34 cellular contexts compared by ENCODE assay signal in genomic region chr19:31693870-31694269, GRCh38.
"Had no signal": no experiment of that assay in that cellular context is flagged by ENCODE, and none has a peak within 500 bp of the region (broad histone marks: within the 10 kb centered on the region; RNA-seq: fewer than 3 reads in every experiment).

No MANE protein-coding gene starts in this region.

- H3K9me3 ChIP-seq: adrenal gland, body of pancreas, gastrocnemius medialis had no signal

- H3K36me3 ChIP-seq: adrenal gland, gastrocnemius medialis, WERI-Rb-1 had no signal

- H3K4me3 Mint-ChIP-seq: activated B cell treated with CpG ODN at 0.5 μM for 24 hours; activated CD4-positive, alpha-beta memory T cell treated with anti-CD3 and anti-CD28 coated beads for 36 hours; activated CD4-positive, alpha-beta T cell treated with anti-CD3 and anti-CD28 coated beads, Interleukin-2, amount 10 ng/mL, durations not matched to agents 24 days and 14 days; activated CD8-positive, alpha-beta memory T cell treated with anti-CD3 and anti-CD28 coated beads, Interleukin-2, amount 10 ng/mL, durations not matched to agents 7 days and 5 days; activated CD8-positive, alpha-beta T cell treated with anti-CD3 and anti-CD28 coated beads, Interleukin-2, amount 10 ng/mL, durations not matched to agents 7 days and 5 days; activated naive CD4-positive, alpha-beta T cell treated with anti-CD3 and anti-CD28 coated beads for 36 hours; activated naive CD4-positive, alpha-beta T cell treated with anti-CD3 and anti-CD28 coated beads, Interleukin-2, amount 50 U/mL, for 24 hours; activated naive CD8-positive, alpha-beta T cell treated with anti-CD3 and anti-CD28 coated beads for 36 hours; activated naive CD8-positive, alpha-beta T cell treated with anti-CD3 and anti-CD28 coated beads, Interleukin-2, amount 50 U/mL, for 24 hours; activated T-helper 1 cell treated with anti-CD3 and anti-CD28 coated beads, Interleukin-12 subunit alpha, Interleukin-12 subunit beta, Interleukin-2, Interleukin-4 antibody, amounts not matched to agents 30 ng/mL and 10 ng/mL and 1 ng/mL, durations not matched to agents 14 hours and 24 hours and 36 hours; effector memory CD8-positive, alpha-beta T cell; T-cell; T-helper 1 cell treated with Interleukin-12 subunit alpha and Interleukin-12 subunit beta and Interleukin-4 antibody, amounts not matched to agents 30 μg/mL and 1 μg/mL, for 36 hours; T-helper 2 cell treated with Interferon-gamma antibody and Interleukin-4, amounts not matched to agents 5 μg/mL and 100 μg/mL, for 36 hours had no signal

- H3K9me3 Mint-ChIP-seq: activated CD4-positive, alpha-beta memory T cell treated with anti-CD3 and anti-CD28 coated beads for 36 hours; activated CD4-positive, alpha-beta T cell treated with anti-CD3 and anti-CD28 coated beads, Interleukin-2, amount 10 ng/mL, durations not matched to agents 24 days and 14 days; activated naive CD4-positive, alpha-beta T cell treated with anti-CD3 and anti-CD28 coated beads for 36 hours; activated naive CD4-positive, alpha-beta T cell treated with anti-CD3 and anti-CD28 coated beads, Interleukin-2, amount 50 U/mL, for 24 hours; activated naive CD8-positive, alpha-beta T cell treated with anti-CD3 and anti-CD28 coated beads for 36 hours; activated T-helper 1 cell treated with anti-CD3 and anti-CD28 coated beads, Interleukin-12 subunit alpha, Interleukin-12 subunit beta, Interleukin-2, Interleukin-4 antibody, amounts not matched to agents 30 ng/mL and 10 ng/mL and 1 ng/mL, durations not matched to agents 14 hours and 24 hours and 36 hours; effector memory CD8-positive, alpha-beta T cell; T-helper 1 cell treated with Interleukin-12 subunit alpha and Interleukin-12 subunit beta and Interleukin-4 antibody, amounts not matched to agents 30 μg/mL and 1 μg/mL, for 36 hours; T-helper 2 cell treated with Interferon-gamma antibody and Interleukin-4, amounts not matched to agents 5 μg/mL and 100 μg/mL, for 36 hours had no signal

- H3K4me1 ChIP-seq: adrenal gland, body of pancreas, foreskin keratinocyte, gastrocnemius medialis had no signal

- H3K27me3 ChIP-seq: adrenal gland, body of pancreas, foreskin keratinocyte, gastrocnemius medialis had no signal

- ATAC-seq: activated CD4-positive, CD25-positive, alpha-beta regulatory T cell treated with anti-CD3 and anti-CD28 coated beads, Interleukin-2, amount 50 U/mL, for 24 hours; activated CD8-positive, alpha-beta memory T cell treated with anti-CD3 and anti-CD28 coated beads, Interleukin-2, amount 10 ng/mL, durations not matched to agents 7 days and 5 days; activated CD8-positive, alpha-beta T cell treated with anti-CD3 and anti-CD28 coated beads, Interleukin-2, amount 10 ng/mL, durations not matched to agents 7 days and 5 days; activated naive CD8-positive, alpha-beta T cell treated with anti-CD3 and anti-CD28 coated beads, Interleukin-2, amount 50 U/mL, for 24 hours; body of pancreas; effector memory CD8-positive, alpha-beta T cell; foreskin keratinocyte; gastrocnemius medialis; T-cell had no signal

- H3K27me3 Mint-ChIP-seq: activated B cell treated with CpG ODN at 0.5 μM for 24 hours; activated CD4-positive, alpha-beta memory T cell treated with anti-CD3 and anti-CD28 coated beads for 36 hours; activated CD4-positive, alpha-beta T cell treated with anti-CD3 and anti-CD28 coated beads, Interleukin-2, amount 10 ng/mL, durations not matched to agents 24 days and 14 days; activated CD8-positive, alpha-beta memory T cell treated with anti-CD3 and anti-CD28 coated beads, Interleukin-2, amount 10 ng/mL, durations not matched to agents 7 days and 5 days; activated naive CD4-positive, alpha-beta T cell treated with anti-CD3 and anti-CD28 coated beads, Interleukin-2, amount 50 U/mL, for 24 hours; activated naive CD8-positive, alpha-beta T cell treated with anti-CD3 and anti-CD28 coated beads, Interleukin-2, amount 50 U/mL, for 24 hours had no signal

- H3K27ac Mint-ChIP-seq: activated B cell treated with CpG ODN at 0.5 μM for 24 hours; activated CD4-positive, alpha-beta memory T cell treated with anti-CD3 and anti-CD28 coated beads for 36 hours; activated CD4-positive, alpha-beta T cell treated with anti-CD3 and anti-CD28 coated beads, Interleukin-2, amount 10 ng/mL, durations not matched to agents 24 days and 14 days; activated CD8-positive, alpha-beta memory T cell treated with anti-CD3 and anti-CD28 coated beads, Interleukin-2, amount 10 ng/mL, durations not matched to agents 7 days and 5 days; activated CD8-positive, alpha-beta T cell treated with anti-CD3 and anti-CD28 coated beads, Interleukin-2, amount 10 ng/mL, durations not matched to agents 7 days and 5 days; activated naive CD4-positive, alpha-beta T cell treated with anti-CD3 and anti-CD28 coated beads for 36 hours; activated naive CD4-positive, alpha-beta T cell treated with anti-CD3 and anti-CD28 coated beads, Interleukin-2, amount 50 U/mL, for 24 hours; activated naive CD8-positive, alpha-beta T cell treated with anti-CD3 and anti-CD28 coated beads for 36 hours; activated naive CD8-positive, alpha-beta T cell treated with anti-CD3 and anti-CD28 coated beads, Interleukin-2, amount 50 U/mL, for 24 hours; activated T-helper 1 cell treated with anti-CD3 and anti-CD28 coated beads, Interleukin-12 subunit alpha, Interleukin-12 subunit beta, Interleukin-2, Interleukin-4 antibody, amounts not matched to agents 30 ng/mL and 10 ng/mL and 1 ng/mL, durations not matched to agents 14 hours and 24 hours and 36 hours; activated T-helper 2 cell treated with anti-CD3 and anti-CD28 coated beads, Interferon-gamma antibody, Interleukin-2, Interleukin-4, amounts not matched to agents 10 μg/mL and 5 μg/mL and 100 μg/mL, durations not matched to agents 14 hours and 24 hours and 36 hours; effector memory CD8-positive, alpha-beta T cell; T-cell; T-helper 1 cell treated with Interleukin-12 subunit alpha and Interleukin-12 subunit beta and Interleukin-4 antibody, amounts not matched to agents 30 μg/mL and 1 μg/mL, for 36 hours; T-helper 2 cell treated with Interferon-gamma antibody and Interleukin-4, amounts not matched to agents 5 μg/mL and 100 μg/mL, for 36 hours had no signal

- DNase-seq: activated B cell treated with CpG ODN at 0.5 μM for 24 hours; activated CD4-positive, alpha-beta memory T cell treated with anti-CD3 and anti-CD28 coated beads for 36 hours; activated CD4-positive, alpha-beta T cell treated with anti-CD3 and anti-CD28 coated beads, Interleukin-2, amount 10 ng/mL, durations not matched to agents 24 days and 14 days; activated CD8-positive, alpha-beta memory T cell treated with anti-CD3 and anti-CD28 coated beads, Interleukin-2, amount 10 ng/mL, durations not matched to agents 7 days and 5 days; activated CD8-positive, alpha-beta memory T cell treated with anti-CD3 and anti-CD28 coated beads, Interleukin-2, amount 50 U/mL, for 4 hours; activated CD8-positive, alpha-beta T cell treated with anti-CD3 and anti-CD28 coated beads, Interleukin-2, amount 10 ng/mL, durations not matched to agents 7 days and 5 days; activated effector memory CD4-positive, alpha-beta T cell treated with anti-CD3 and anti-CD28 coated beads, Interleukin-2, amount 50 U/mL, for 16 hours; activated naive CD4-positive, alpha-beta T cell treated with anti-CD3 and anti-CD28 coated beads for 36 hours; activated naive CD8-positive, alpha-beta T cell treated with anti-CD3 and anti-CD28 coated beads for 36 hours; activated naive CD8-positive, alpha-beta T cell treated with anti-CD3 and anti-CD28 coated beads, Interleukin-2, amount 50 U/mL, for 24 hours; activated T-cell treated with anti-CD3 and anti-CD28 coated beads, Interleukin-2, amount 50 U/mL, for 1 hour; activated T-cell treated with anti-CD3 and anti-CD28 coated beads, Interleukin-2, amount 50 U/mL, for 48 hours; adrenal gland; amygdala; aorta; body of pancreas; caudate nucleus; cortex of kidney; dermis blood vessel endothelial cell; effector CD4-positive, alpha-beta T cell; effector memory CD8-positive, alpha-beta T cell; foreskin keratinocyte; gastrocnemius medialis; glutamatergic neuron; SW 1271; T-cell; T1000 had no signal

- H3K4me1 Mint-ChIP-seq: activated B cell treated with CpG ODN at 0.5 μM for 24 hours; activated CD4-positive, alpha-beta T cell treated with anti-CD3 and anti-CD28 coated beads, Interleukin-2, amount 10 ng/mL, durations not matched to agents 24 days and 14 days; activated CD8-positive, alpha-beta memory T cell treated with anti-CD3 and anti-CD28 coated beads, Interleukin-2, amount 10 ng/mL, durations not matched to agents 7 days and 5 days; activated naive CD4-positive, alpha-beta T cell treated with anti-CD3 and anti-CD28 coated beads, Interleukin-2, amount 50 U/mL, for 24 hours; activated naive CD8-positive, alpha-beta T cell treated with anti-CD3 and anti-CD28 coated beads for 36 hours; activated naive CD8-positive, alpha-beta T cell treated with anti-CD3 and anti-CD28 coated beads, Interleukin-2, amount 50 U/mL, for 24 hours; T-cell had no signal

- H3K4me3 ChIP-seq: adrenal gland, body of pancreas, gastrocnemius medialis had no signal

- H3K27ac ChIP-seq: adrenal gland, body of pancreas, foreskin keratinocyte, gastrocnemius medialis, WERI-Rb-1 had no signal

- H3K36me3 Mint-ChIP-seq: activated CD4-positive, alpha-beta memory T cell treated with anti-CD3 and anti-CD28 coated beads for 36 hours; activated CD8-positive, alpha-beta memory T cell treated with anti-CD3 and anti-CD28 coated beads, Interleukin-2, amount 10 ng/mL, durations not matched to agents 7 days and 5 days; activated naive CD4-positive, alpha-beta T cell treated with anti-CD3 and anti-CD28 coated beads, Interleukin-2, amount 50 U/mL, for 24 hours; activated naive CD8-positive, alpha-beta T cell treated with anti-CD3 and anti-CD28 coated beads for 36 hours; T-cell had no signal
